Comparison of ENCODE assay signal across 21 cellular contexts in the genomic region with DNA sequence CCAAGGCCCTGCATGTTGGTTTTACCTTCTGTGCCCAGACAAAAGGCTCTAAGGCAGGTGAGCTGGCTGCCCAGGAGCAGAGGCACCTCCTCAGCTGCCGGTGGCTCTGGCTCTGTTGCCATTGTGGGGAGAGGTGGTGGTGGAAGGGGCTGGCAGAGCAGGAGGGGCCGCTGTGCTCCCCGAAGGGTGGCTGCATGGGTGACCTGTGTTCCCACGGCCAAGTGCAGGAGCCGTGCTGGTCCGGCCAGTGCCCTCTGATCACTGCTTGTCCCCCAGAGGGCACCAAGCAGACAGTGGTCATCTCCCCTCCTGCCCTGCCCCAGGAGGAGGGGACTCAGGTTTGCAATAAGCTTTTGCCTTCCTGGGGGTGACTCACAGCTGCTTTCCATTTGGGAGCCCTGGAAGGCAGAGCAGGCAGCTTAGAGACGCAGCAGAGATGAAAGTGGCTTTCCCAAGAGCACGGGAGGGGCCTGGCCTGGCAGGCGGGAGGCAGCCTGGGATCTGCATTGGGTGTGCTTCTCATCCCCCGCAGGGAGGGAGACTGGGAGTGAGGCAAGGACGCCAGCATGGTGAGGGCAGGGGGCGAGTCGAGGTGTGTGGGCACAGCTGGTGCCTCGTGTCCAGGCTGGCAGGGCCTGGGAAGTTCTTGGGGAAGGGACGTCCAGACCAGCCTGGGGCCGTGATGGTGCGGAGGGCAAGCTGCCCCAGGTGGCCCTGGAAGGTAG. TPM values are rescaled to one million over a fixed set of nuclear protein-coding genes. Genes with fewer than 3 reads are reported as not detected.
A peak's percentile ranks its signal among the peaks of the same experiment; 100 is the strongest.
DNase-seq lines count a peak whose midpoint lies in the region; ATAC-seq and TF ChIP-seq lines count a peak whose summit lies in the region.
"Had no signal": no experiment of that assay in that cellular context is flagged by ENCODE, and none has a peak within 500 bp of the region (broad histone marks: within the 10 kb centered on the region; RNA-seq: fewer than 3 reads in every experiment).

No MANE protein-coding gene starts in this region.

- H3K9me3 ChIP-seq in mesenchymal stem cell (ENCODE audit: control insufficient read depth, low read length) (no peaks in the 10 kb centered on the region), BE2C (no peaks in the 10 kb centered on the region)
- H3K9me3 ChIP-seq: BLaER1, right lobe of liver, upper lobe of left lung had no signal

- TF ChIP-seq CTCF in AG09309 (IDR thresholded peaks at IDR 0.05; ENCODE audit: control insufficient read depth, insufficient read depth, low read depth, low read length, missing control alignments) (peak; percentile 1), HFF-Myc (IDR thresholded peaks at IDR 0.05; ENCODE audit: low read depth, low read length, missing control alignments) (no peak), brain microvascular endothelial cell (IDR thresholded peaks at IDR 0.05; ENCODE audit: low read depth, low read length, missing control alignments) (no peak), BE2C (IDR thresholded peaks at IDR 0.05; ENCODE audit: low read depth, low read length) (no peak)

- H3K9ac ChIP-seq in mesenchymal stem cell (ENCODE audit: low read length): no peak overlapping the region
- H3K9ac ChIP-seq: BLaER1 had no signal

- in situ Hi-C loops in brain microvascular endothelial cell (cut with HindIII; ENCODE audit: low pct_ligation_motif_present, low sequenced_read_pairs): no loop called here

- no peak overlapping the region for H3K18ac ChIP-seq in mesenchymal stem cell (ENCODE audit: low read depth in 1 of 2, low read length in 2 of 2)

- H3K79me1 ChIP-seq in mesenchymal stem cell (replicated peaks; ENCODE audit: low read length, poor library complexity, severe bottlenecking): no peaks in the 10 kb centered on the region

- no peak overlapping the region for H3K4me3 ChIP-seq in AG09309 (ENCODE audit: control insufficient read depth, low read depth, low read length)
- no peak overlapping the region for H3K4me3 ChIP-seq in HFF-Myc (replicated peaks; ENCODE audit: low read depth, low read length)
- no peak overlapping the region for H3K4me3 ChIP-seq in brain microvascular endothelial cell (ENCODE audit: low read depth, low read length)
- no peak overlapping the region for H3K4me3 ChIP-seq in mesenchymal stem cell (ENCODE audit: insufficient read depth in 1 of 2, low read depth in 1 of 2, low read length in 2 of 2)
- H3K4me3 ChIP-seq in BE2C (ENCODE audit: low read depth, low read length): no peak overlapping the region
- H3K4me3 ChIP-seq: BLaER1, lung, right lobe of liver, upper lobe of left lung had no signal

- H3K27me3 ChIP-seq in brain microvascular endothelial cell (replicated peaks): peaks cover 22% of the 10 kb centered on the region
- H3K27me3 ChIP-seq in mesenchymal stem cell (ENCODE audit: control insufficient read depth in 1 of 2, insufficient read depth in 1 of 2, low read length in 2 of 2): peaks cover 19 to 92% of the 10 kb centered on the region in 2 experiments
- peaks cover 34% of the 10 kb centered on the region for H3K27me3 ChIP-seq in BE2C
- H3K27me3 ChIP-seq: right lobe of liver had no signal

- H3K4me2 ChIP-seq in mesenchymal stem cell (ENCODE audit: low read length, poor library complexity, severe bottlenecking): no peak overlapping the region
- H3K4me2 ChIP-seq: BLaER1 had no signal

- no peak overlapping the region for H4K8ac ChIP-seq in mesenchymal stem cell (ENCODE audit: low read length)

- H3K27ac ChIP-seq in brain microvascular endothelial cell (no peak overlapping the region), mesenchymal stem cell (ENCODE audit: low read length, poor library complexity, severe bottlenecking) (no peak overlapping the region)
- H3K27ac ChIP-seq: BLaER1, right lobe of liver, upper lobe of left lung, VCaP had no signal

- H3K36me3 ChIP-seq in brain microvascular endothelial cell (replicated peaks) (no peaks in the 10 kb centered on the region), mesenchymal stem cell (ENCODE audit: control insufficient read depth in 1 of 2, insufficient read depth in 2 of 2, low read depth in 1 of 2, low read length in 2 of 2) (peaks cover 0 to 21% of the 10 kb centered on the region in 2 experiments), BE2C (no peaks in the 10 kb centered on the region)
- H3K36me3 ChIP-seq: BLaER1, right lobe of liver, upper lobe of left lung had no signal

- peak; percentile 24 for DNase-seq in AG09309 (ENCODE audit: low read depth)
- DNase-seq in HFF-Myc (ENCODE audit: extremely low read depth, low read depth): peak; percentile 24
- DNase-seq in brain microvascular endothelial cell: peak; percentile 6
- peak; percentile 51 for DNase-seq in mesenchymal stem cell
- no peak for DNase-seq in stimulated activated CD4-positive, alpha-beta T cell treated with anti-CD3 and anti-CD28 coated beads, Interleukin-4, amount 100 ng/mL, for 4 hours
- no peak for DNase-seq in BE2C
- DNase-seq: aorta; foreskin melanocyte; Kasumi-1; NCI-H1694 treated with DMSO at 0.1 percent for 48 hours; right lobe of liver; stimulated activated CD4-positive, alpha-beta T cell treated with anti-CD3 and anti-CD28 coated beads, Interleukin-4, amount 100 ng/mL, for 24 hours; SW 1271 had no signal

- H4K91ac ChIP-seq in mesenchymal stem cell (ENCODE audit: low read length): peak overlapping the region; percentile 70

- WGBS in mesenchymal stem cell: 72% methylated on average over 17 of the region's 17 CpGs

- H3K4ac ChIP-seq in mesenchymal stem cell (ENCODE audit: low read depth in 1 of 2, low read length in 2 of 2): no peak overlapping the region

- no peak overlapping the region for H2BK120ac ChIP-seq in mesenchymal stem cell (ENCODE audit: low read depth, low read length)

- H2BK12ac ChIP-seq in mesenchymal stem cell (ENCODE audit: low read length in 2 of 2): no peak overlapping the region

- no peak overlapping the region for H2BK5ac ChIP-seq in mesenchymal stem cell (ENCODE audit: low read depth, low read length, poor library complexity, severe bottlenecking)

- no peak overlapping the region for H3K23ac ChIP-seq in mesenchymal stem cell (ENCODE audit: low read length in 2 of 2)

- no peak overlapping the region for H3K14ac ChIP-seq in mesenchymal stem cell (ENCODE audit: low read length in 2 of 2)

- H2BK15ac ChIP-seq in mesenchymal stem cell (ENCODE audit: low read depth, poor library complexity, severe bottlenecking): no peak overlapping the region

- ATAC-seq in HG03342 (IDR thresholded peaks at IDR 0.05; ENCODE audit: unreplicated experiment) (no peak), HG03432 (IDR thresholded peaks at IDR 0.05; ENCODE audit: unreplicated experiment) (no peak)
- ATAC-seq: activated T-helper 17 cell treated with anti-CD3 and anti-CD28 coated beads, Interleukin-2, amount 50 U/mL, for 72 hours; HCT116; right lobe of liver had no signal

- H2AFZ ChIP-seq in mesenchymal stem cell (ENCODE audit: low read depth, low read length): no peak overlapping the region

- H3K4me1 ChIP-seq in mesenchymal stem cell (ENCODE audit: control insufficient read depth, insufficient read depth, low read depth, low read length): peaks cover 52% of the 10 kb centered on the region
- H3K4me1 ChIP-seq in BE2C: no peaks in the 10 kb centered on the region
- H3K4me1 ChIP-seq: right lobe of liver, upper lobe of left lung had no signal

- no peak overlapping the region for H2AK5ac ChIP-seq in mesenchymal stem cell (ENCODE audit: low read length, severe bottlenecking)

RNA-seq across cellular contexts. Expression of gene DOK7, which starts 28.7 kb away (rescaled TPM):
- not detected for polyA plus RNA-seq in mesenchymal stem cell (2013, experiment 1 of 2)
- polyA plus RNA-seq in mesenchymal stem cell (2013, experiment 2 of 2): not detected
- 0.83 TPM for polyA plus RNA-seq in BE2C (2012; ENCODE audit: insufficient read depth, insufficient read length, low read depth)

RNA-seq across cellular contexts. Expression of gene LRPAP1, which starts 40.4 kb away (rescaled TPM):
- 119 TPM for polyA plus RNA-seq in mesenchymal stem cell (2013, experiment 1 of 2)
- 122 TPM for polyA plus RNA-seq in mesenchymal stem cell (2013, experiment 2 of 2)
- polyA plus RNA-seq in BE2C (2012; ENCODE audit: insufficient read depth, insufficient read length, low read depth): 74.0 TPM

RNA-seq across cellular contexts. Expression of gene HGFAC, which starts 50.1 kb away (rescaled TPM):
- 0.10 TPM for polyA plus RNA-seq in mesenchymal stem cell (2013, experiment 1 of 2)
- 0.01 TPM for polyA plus RNA-seq in mesenchymal stem cell (2013, experiment 2 of 2)
- polyA plus RNA-seq in BE2C (2012; ENCODE audit: insufficient read depth, insufficient read length, low read depth): not detected

Comparison
In these comparisons a context has a peak if more than half of its experiments do, and no peak if none do; other contexts are left out.
1. DNase-seq: peak in AG09309 (single experiment), HFF-Myc (single experiment), brain microvascular endothelial cell (single experiment) and mesenchymal stem cell (single experiment); none in stimulated activated CD4-positive, alpha-beta T cell treated with anti-CD3 and anti-CD28 coated beads, Interleukin-4, amount 100 ng/mL, for 4 hours (0 of 2) and BE2C (single experiment).